ENCODE assay signal across 20 cellular contexts in genomic region chr7:144259067-144259466, GRCh38. TPM values are rescaled to one million over a fixed set of nuclear protein-coding genes. Genes with fewer than 3 reads are reported as not detected.
"Had no signal": no experiment of that assay in that cellular context is flagged by ENCODE, and none has a peak within 500 bp of the region (broad histone marks: within the 10 kb centered on the region; RNA-seq: fewer than 3 reads in every experiment).

No MANE protein-coding gene starts in this region.

RNA-seq across cellular contexts. Expression of gene OR2A7, which starts 5.5 kb away (rescaled TPM):
- polyA plus RNA-seq: cardiac muscle cell had no signal

RNA-seq across cellular contexts. Expression of gene CTAGE8, which starts 10.0 kb away (rescaled TPM):
- total RNA-seq: cardiac muscle cell had no signal
- polyA plus RNA-seq: aorta, cardiac muscle cell had no signal

RNA-seq across cellular contexts. Expression of gene OR2A42, which starts 19.7 kb away (rescaled TPM):
- total RNA-seq: activated B cell treated with CpG ODN at 0.5 μM for 24 hours; activated CD4-positive, alpha-beta memory T cell treated with anti-CD3 and anti-CD28 coated beads for 36 hours; activated CD4-positive, alpha-beta T cell treated with anti-CD3 and anti-CD28 coated beads, Interleukin-2, amount 10 ng/mL, durations not matched to agents 24 days and 14 days; activated CD8-positive, alpha-beta memory T cell treated with anti-CD3 and anti-CD28 coated beads for 36 hours; activated CD8-positive, alpha-beta T cell treated with anti-CD3 and anti-CD28 coated beads for 36 hours; activated naive CD4-positive, alpha-beta T cell treated with anti-CD3 and anti-CD28 coated beads for 36 hours; activated naive CD4-positive, alpha-beta T cell treated with anti-CD3 and anti-CD28 coated beads, Interleukin-2, amount 50 U/mL, for 72 hours; activated naive CD8-positive, alpha-beta T cell treated with anti-CD3 and anti-CD28 coated beads for 36 hours; activated T-cell treated with anti-CD3 and anti-CD28 coated beads, Interleukin-2, amount 50 U/mL, for 4 hours; activated T-cell treated with anti-CD3 and anti-CD28 coated beads, Interleukin-2, amount 50 U/mL, for 72 hours; activated T-helper 1 cell treated with anti-CD3 and anti-CD28 coated beads, Interleukin-12 subunit alpha, Interleukin-12 subunit beta, Interleukin-2, Interleukin-4 antibody, amounts not matched to agents 30 ng/mL and 10 ng/mL and 1 ng/mL, durations not matched to agents 14 hours and 24 hours and 36 hours; activated T-helper 17 cell treated with anti-CD3 and anti-CD28 coated beads, Interleukin-2, amount 50 U/mL, for 72 hours; astrocyte; body of pancreas; cardiac muscle cell; T-helper 2 cell treated with Interferon-gamma antibody and Interleukin-4, amounts not matched to agents 100 ng/mL and 5 ng/mL, for 36 hours had no signal
- polyA plus RNA-seq: cardiac muscle cell had no signal

RNA-seq across cellular contexts. Expression of gene OR2A1, which starts 53.2 kb away (rescaled TPM):
- total RNA-seq: activated B cell treated with CpG ODN at 0.5 μM for 24 hours; activated CD4-positive, alpha-beta memory T cell treated with anti-CD3 and anti-CD28 coated beads for 36 hours; activated CD4-positive, alpha-beta T cell treated with anti-CD3 and anti-CD28 coated beads, Interleukin-2, amount 10 ng/mL, durations not matched to agents 24 days and 14 days; activated CD8-positive, alpha-beta memory T cell treated with anti-CD3 and anti-CD28 coated beads for 36 hours; activated CD8-positive, alpha-beta T cell treated with anti-CD3 and anti-CD28 coated beads for 36 hours; activated naive CD4-positive, alpha-beta T cell treated with anti-CD3 and anti-CD28 coated beads for 36 hours; activated naive CD4-positive, alpha-beta T cell treated with anti-CD3 and anti-CD28 coated beads, Interleukin-2, amount 50 U/mL, for 72 hours; activated naive CD8-positive, alpha-beta T cell treated with anti-CD3 and anti-CD28 coated beads for 36 hours; activated T-cell treated with anti-CD3 and anti-CD28 coated beads, Interleukin-2, amount 50 U/mL, for 4 hours; activated T-cell treated with anti-CD3 and anti-CD28 coated beads, Interleukin-2, amount 50 U/mL, for 72 hours; activated T-helper 1 cell treated with anti-CD3 and anti-CD28 coated beads, Interleukin-12 subunit alpha, Interleukin-12 subunit beta, Interleukin-2, Interleukin-4 antibody, amounts not matched to agents 30 ng/mL and 10 ng/mL and 1 ng/mL, durations not matched to agents 14 hours and 24 hours and 36 hours; astrocyte; body of pancreas; cardiac muscle cell; chondrocyte; T-helper 1 cell treated with Interleukin-12 subunit alpha and Interleukin-12 subunit beta and Interleukin-4 antibody, amounts not matched to agents 30 ng/mL and 1 ng/mL, for 36 hours; T-helper 17 cell had no signal
- polyA plus RNA-seq: cardiac muscle cell had no signal
